3 cellular contexts compared by ENCODE assay signal in the genomic region with DNA sequence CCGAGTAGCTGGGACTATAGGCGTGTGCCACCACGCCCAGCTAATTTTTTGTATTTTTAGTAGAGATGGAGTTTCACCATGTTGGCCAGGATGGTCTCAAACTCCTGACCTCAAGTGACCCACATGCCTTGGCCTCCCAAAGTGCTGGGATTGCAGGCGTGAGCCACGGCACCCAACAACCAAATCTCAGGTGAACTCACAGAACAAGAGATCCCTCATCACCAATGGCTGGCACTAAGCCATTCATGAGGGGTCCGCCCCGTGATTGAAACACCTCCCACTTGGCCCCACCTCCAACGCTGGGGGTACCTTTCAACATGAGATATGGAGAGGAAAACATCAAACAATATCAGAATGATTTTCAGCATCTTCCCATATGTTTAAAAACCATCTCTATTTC.
DNase-seq lines count a peak whose midpoint lies in the region; TF ChIP-seq lines count a peak whose summit lies in the region.
"Not testable (repeated sequence)": the region's sequence is repeated elsewhere in the genome, so short reads cannot be mapped to it uniquely, and the experiment has no call there.

No MANE protein-coding gene starts in this region.

- H3K27ac Mint-ChIP-seq in osteocyte (ENCODE audit: unreplicated experiment): not testable (repeated sequence)

- H3K27ac ChIP-seq in esophagus muscularis mucosa (replicated peaks in 1 of 4); right atrium auricular region: not testable (repeated sequence)

- H3K36me3 ChIP-seq in esophagus muscularis mucosa, right atrium auricular region: not testable (repeated sequence)

- DNase-seq in esophagus muscularis mucosa (ENCODE audit: extremely low spot score) (peak; percentile 55), right atrium auricular region (ENCODE audit: low spot score) (peak; percentile 48), osteocyte (ENCODE audit: extremely low spot score, unreplicated experiment) (peak; percentile 64)

- not testable (repeated sequence) for TF ChIP-seq CTCF in esophagus muscularis mucosa (IDR thresholded peaks at IDR 0.05); right atrium auricular region (IDR thresholded peaks at IDR 0.05); osteocyte (IDR thresholded peaks at IDR 0.05)

- not testable (repeated sequence) for H3K4me3 ChIP-seq in esophagus muscularis mucosa, right atrium auricular region

- TF ChIP-seq EP300 in esophagus muscularis mucosa (IDR thresholded peaks at IDR 0.05): not testable (repeated sequence)

- H3K4me1 ChIP-seq in esophagus muscularis mucosa, right atrium auricular region: not testable (repeated sequence)

- H3K9me3 Mint-ChIP-seq in osteocyte (ENCODE audit: unreplicated experiment): not testable (repeated sequence)

- H3K4me1 Mint-ChIP-seq in osteocyte (ENCODE audit: unreplicated experiment): not testable (repeated sequence)

- H3K9me3 ChIP-seq in esophagus muscularis mucosa, right atrium auricular region: not testable (repeated sequence)

- not testable (repeated sequence) for H3K27me3 ChIP-seq in esophagus muscularis mucosa, right atrium auricular region

- not testable (repeated sequence) for TF ChIP-seq POLR2A in esophagus muscularis mucosa (IDR thresholded peaks at IDR 0.05; ENCODE audit: low read depth)

- H3K4me3 Mint-ChIP-seq in osteocyte (ENCODE audit: unreplicated experiment): not testable (repeated sequence)

- not testable (repeated sequence) for H3K27me3 Mint-ChIP-seq in osteocyte (ENCODE audit: unreplicated experiment)

- intact Hi-C loops in esophagus muscularis mucosa (cut with DNase I): not testable (repeated sequence)

- WGBS in esophagus muscularis mucosa: 91% methylated on average over 8 of the region's 8 CpGs

- not testable (repeated sequence) for H3K36me3 Mint-ChIP-seq in osteocyte (ENCODE audit: unreplicated experiment)
